ENCODE assay signal across 21 cellular contexts in the genomic region with DNA sequence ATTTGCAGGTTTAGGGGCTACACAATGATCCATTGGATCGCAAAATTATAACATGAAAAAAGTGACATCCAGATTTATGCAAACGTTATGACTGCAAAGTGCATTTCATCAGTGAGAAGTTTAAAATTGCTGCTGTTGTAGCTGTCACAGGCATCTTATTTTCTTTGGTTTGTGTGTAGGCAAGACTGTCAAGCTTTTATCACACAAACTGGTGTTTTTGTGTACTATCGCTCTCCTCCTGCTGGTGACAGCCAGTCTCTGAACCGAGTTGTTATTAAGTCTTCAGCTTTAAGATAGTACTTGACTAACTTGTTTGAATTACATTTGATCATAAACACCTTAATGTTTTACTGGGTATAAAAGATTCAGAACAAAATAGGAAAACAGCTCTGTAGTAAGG.
"Had no signal": no experiment of that assay in that cellular context is flagged by ENCODE, and none has a peak within 500 bp of the region (broad histone marks: within the 10 kb centered on the region; RNA-seq: fewer than 3 reads in every experiment).

No MANE protein-coding gene starts in this region.

- H2AFZ ChIP-seq: PC-9 had no signal

- H3K4me1 ChIP-seq: Peyer's patch, SJCRH30 had no signal

- H3K4me3 ChIP-seq: PC-9, Peyer's patch, SJCRH30 had no signal

- H3K27ac ChIP-seq: PC-9, Peyer's patch, SJCRH30 had no signal

- H3K9me3 ChIP-seq: Peyer's patch, SJCRH30 had no signal

- DNase-seq: IMR-90; Kasumi-1; KG1; MM.1S; NCI-H1092 treated with DMSO at 0.1 percent for 48 hours; NCI-H1436; NCI-H187; NCI-H2029; NCI-H2081 treated with DMSO at 0.1 percent for 48 hours; NCI-H2171; NCI-H226; NCI-H446; NCI-H510A; NCI-H524 treated with DMSO at 0.1 percent for 48 hours; NCI-H69; NCI-H774; NK-92 treated with Interleukin-12 subunit alpha and Interleukin-12 subunit beta, amount 100 ng/mL, for 24 hours; PC-9; Peyer's patch; SHP77 treated with DMSO at 0.1 percent for 48 hours; SJCRH30 had no signal

- H3K36me3 ChIP-seq: Peyer's patch, SJCRH30 had no signal

- H3K27me3 ChIP-seq: Peyer's patch, SJCRH30 had no signal

- H3K4me2 ChIP-seq: PC-9 had no signal
